ENCODE assay signal across 1 cellular context in the genomic region with DNA sequence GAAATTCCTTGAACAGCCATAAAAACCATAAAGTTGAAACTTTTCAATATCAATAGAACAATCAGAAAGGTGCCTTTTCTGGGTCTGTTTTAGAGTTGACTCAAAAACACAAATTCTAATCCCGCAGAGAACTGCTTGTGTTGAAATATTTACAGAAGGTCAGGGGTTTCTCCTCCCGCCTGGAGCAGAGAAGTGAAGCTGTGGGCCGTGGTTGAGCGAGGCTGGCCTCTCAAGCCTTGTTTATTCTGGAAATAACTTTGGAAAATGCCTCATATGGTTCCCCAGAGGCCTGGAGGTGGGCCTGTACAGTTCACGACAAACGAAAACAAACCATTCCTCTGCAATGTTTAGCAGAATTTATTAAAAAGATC.
TF ChIP-seq lines count a peak whose summit lies in the region.

No MANE protein-coding gene starts in this region.

TF ChIP-seq in HepG2, 621 proteins besides CTCF, POLR2A, EP300 and RAD21 (continued from another document and continues in another):
- TF ChIP-seq ATF5 (CRISPR knock-in tag; IDR thresholded peaks at IDR 0.05; ENCODE audit: low read depth) (no peak), BATF2 (CRISPR knock-in tag; IDR thresholded peaks at IDR 0.05) (no peak), HHEX (CRISPR knock-in tag; IDR thresholded peaks at IDR 0.05) (no peak), ZNF556 (CRISPR knock-in tag; IDR thresholded peaks at IDR 0.05; ENCODE audit: borderline replicate concordance) (no peak), DR1 (CRISPR knock-in tag; IDR thresholded peaks at IDR 0.05) (no peak), RXRA (CRISPR knock-in tag; IDR thresholded peaks at IDR 0.05) (no peak; the same call in 1 of the 2 replicates), RBM39 (IDR thresholded peaks at IDR 0.05; ENCODE audit: low read depth, low read length, poor library complexity, severe bottlenecking) (no peak), MTA1 (CRISPR knock-in tag; IDR thresholded peaks at IDR 0.05; ENCODE audit: borderline replicate concordance) (no peak), ZFP1 (CRISPR knock-in tag; IDR thresholded peaks at IDR 0.05) (no peak), RFXAP (CRISPR knock-in tag; IDR thresholded peaks at IDR 0.05; ENCODE audit: borderline replicate concordance) (0 out of 2 replicates have a peak, but pooled peaks have one; percentile 3), ZSCAN30 (CRISPR knock-in tag; IDR thresholded peaks at IDR 0.05) (no peak), SNAPC4 (CRISPR knock-in tag; IDR thresholded peaks at IDR 0.05) (no peak), SOX6 (IDR thresholded peaks at IDR 0.05) (no peak), SOX6 (CRISPR knock-in tag; IDR thresholded peaks at IDR 0.05) (peak; percentile 81), ELF1 (CRISPR knock-in tag; IDR thresholded peaks at IDR 0.05) (no peak), HES4 (CRISPR knock-in tag; IDR thresholded peaks at IDR 0.05; ENCODE audit: borderline replicate concordance) (no peak), STAT5B (CRISPR knock-in tag; IDR thresholded peaks at IDR 0.05) (no peak), SOX13 (IDR thresholded peaks at IDR 0.05) (no peak), SOX13 (CRISPR knock-in tag; conservative IDR thresholded peaks at IDR 0.05 in 1 of 2, IDR thresholded peaks at IDR 0.05 in 1 of 2) (peak in 1 of 2 experiments; percentile 75; a peak in 2 of 4 replicates), ZNF737 (CRISPR knock-in tag; IDR thresholded peaks at IDR 0.05; ENCODE audit: borderline replicate concordance) (no peak), IRF2 (CRISPR knock-in tag; IDR thresholded peaks at IDR 0.05) (peak; percentile 59; the same call in 1 of the 2 replicates), CBX2 (IDR thresholded peaks at IDR 0.05; ENCODE audit: low read depth, low read length) (no peak), CBX2 (CRISPR knock-in tag; IDR thresholded peaks at IDR 0.05; ENCODE audit: low read depth) (no peak), EEA1 (CRISPR knock-in tag; IDR thresholded peaks at IDR 0.05; ENCODE audit: borderline replicate concordance) (no peak), PHF5A (CRISPR knock-in tag; IDR thresholded peaks at IDR 0.05; ENCODE audit: low read depth, unreplicated experiment) (no peak), DNMT3B (CRISPR knock-in tag; conservative IDR thresholded peaks at IDR 0.05) (no peak; the same call in 1 of the 2 replicates), ZNF333 (CRISPR knock-in tag; IDR thresholded peaks at IDR 0.05; ENCODE audit: borderline replicate concordance) (no peak), SIX4 (CRISPR knock-in tag; IDR thresholded peaks at IDR 0.05) (no peak), PHF8 (CRISPR knock-in tag; IDR thresholded peaks at IDR 0.05) (peak; percentile 24; the same call in 1 of the 2 replicates), ZNF777 (CRISPR knock-in tag; IDR thresholded peaks at IDR 0.05) (no peak), ZNF468 (CRISPR knock-in tag; IDR thresholded peaks at IDR 0.05) (no peak), SMAD1 (CRISPR knock-in tag; IDR thresholded peaks at IDR 0.05; ENCODE audit: borderline replicate concordance, low read depth) (no peak), PATZ1 (CRISPR knock-in tag; IDR thresholded peaks at IDR 0.05) (no peak), TEAD3 (CRISPR knock-in tag; optimal IDR thresholded peaks at IDR 0.05; ENCODE audit: borderline replicate concordance) (no peak), KDM6A (CRISPR knock-in tag; IDR thresholded peaks at IDR 0.05; ENCODE audit: low read depth) (peak; percentile 69; the same call in 1 of the 2 replicates), WIZ (CRISPR knock-in tag; IDR thresholded peaks at IDR 0.05) (no peak), NBN (conservative IDR thresholded peaks at IDR 0.05) (no peak), ARID2 (CRISPR knock-in tag; IDR thresholded peaks at IDR 0.05; ENCODE audit: borderline replicate concordance) (no peak), SMARCC2 (IDR thresholded peaks at IDR 0.05) (no peak), HOXD1 (CRISPR knock-in tag; IDR thresholded peaks at IDR 0.05) (no peak)
- TF ChIP-seq, protein P1, sequence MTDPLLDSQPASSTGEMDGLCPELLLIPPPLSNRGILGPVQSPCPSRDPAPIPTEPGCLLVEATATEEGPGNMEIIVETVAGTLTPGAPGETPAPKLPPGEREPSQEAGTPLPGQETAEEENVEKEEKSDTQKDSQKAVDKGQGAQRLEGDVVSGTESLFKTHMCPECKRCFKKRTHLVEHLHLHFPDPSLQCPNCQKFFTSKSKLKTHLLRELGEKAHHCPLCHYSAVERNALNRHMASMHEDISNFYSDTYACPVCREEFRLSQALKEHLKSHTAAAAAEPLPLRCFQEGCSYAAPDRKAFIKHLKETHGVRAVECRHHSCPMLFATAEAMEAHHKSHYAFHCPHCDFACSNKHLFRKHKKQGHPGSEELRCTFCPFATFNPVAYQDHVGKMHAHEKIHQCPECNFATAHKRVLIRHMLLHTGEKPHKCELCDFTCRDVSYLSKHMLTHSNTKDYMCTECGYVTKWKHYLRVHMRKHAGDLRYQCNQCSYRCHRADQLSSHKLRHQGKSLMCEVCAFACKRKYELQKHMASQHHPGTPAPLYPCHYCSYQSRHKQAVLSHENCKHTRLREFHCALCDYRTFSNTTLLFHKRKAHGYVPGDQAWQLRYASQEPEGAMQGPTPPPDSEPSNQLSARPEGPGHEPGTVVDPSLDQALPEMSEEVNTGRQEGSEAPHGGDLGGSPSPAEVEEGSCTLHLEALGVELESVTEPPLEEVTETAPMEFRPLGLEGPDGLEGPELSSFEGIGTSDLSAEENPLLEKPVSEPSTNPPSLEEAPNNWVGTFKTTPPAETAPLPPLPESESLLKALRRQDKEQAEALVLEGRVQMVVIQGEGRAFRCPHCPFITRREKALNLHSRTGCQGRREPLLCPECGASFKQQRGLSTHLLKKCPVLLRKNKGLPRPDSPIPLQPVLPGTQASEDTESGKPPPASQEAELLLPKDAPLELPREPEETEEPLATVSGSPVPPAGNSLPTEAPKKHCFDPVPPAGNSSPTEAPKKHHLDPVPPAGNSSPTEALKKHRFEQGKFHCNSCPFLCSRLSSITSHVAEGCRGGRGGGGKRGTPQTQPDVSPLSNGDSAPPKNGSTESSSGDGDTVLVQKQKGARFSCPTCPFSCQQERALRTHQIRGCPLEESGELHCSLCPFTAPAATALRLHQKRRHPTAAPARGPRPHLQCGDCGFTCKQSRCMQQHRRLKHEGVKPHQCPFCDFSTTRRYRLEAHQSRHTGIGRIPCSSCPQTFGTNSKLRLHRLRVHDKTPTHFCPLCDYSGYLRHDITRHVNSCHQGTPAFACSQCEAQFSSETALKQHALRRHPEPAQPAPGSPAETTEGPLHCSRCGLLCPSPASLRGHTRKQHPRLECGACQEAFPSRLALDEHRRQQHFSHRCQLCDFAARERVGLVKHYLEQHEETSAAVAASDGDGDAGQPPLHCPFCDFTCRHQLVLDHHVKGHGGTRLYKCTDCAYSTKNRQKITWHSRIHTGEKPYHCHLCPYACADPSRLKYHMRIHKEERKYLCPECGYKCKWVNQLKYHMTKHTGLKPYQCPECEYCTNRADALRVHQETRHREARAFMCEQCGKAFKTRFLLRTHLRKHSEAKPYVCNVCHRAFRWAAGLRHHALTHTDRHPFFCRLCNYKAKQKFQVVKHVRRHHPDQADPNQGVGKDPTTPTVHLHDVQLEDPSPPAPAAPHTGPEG (CRISPR knock-in tag; IDR thresholded peaks at IDR 0.05), result no peak
- TF ChIP-seq, protein P2, sequence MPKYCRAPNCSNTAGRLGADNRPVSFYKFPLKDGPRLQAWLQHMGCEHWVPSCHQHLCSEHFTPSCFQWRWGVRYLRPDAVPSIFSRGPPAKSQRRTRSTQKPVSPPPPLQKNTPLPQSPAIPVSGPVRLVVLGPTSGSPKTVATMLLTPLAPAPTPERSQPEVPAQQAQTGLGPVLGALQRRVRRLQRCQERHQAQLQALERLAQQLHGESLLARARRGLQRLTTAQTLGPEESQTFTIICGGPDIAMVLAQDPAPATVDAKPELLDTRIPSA (CRISPR knock-in tag; IDR thresholded peaks at IDR 0.05; ENCODE audit: borderline replicate concordance), result no peak
- TF ChIP-seq, protein P3, sequence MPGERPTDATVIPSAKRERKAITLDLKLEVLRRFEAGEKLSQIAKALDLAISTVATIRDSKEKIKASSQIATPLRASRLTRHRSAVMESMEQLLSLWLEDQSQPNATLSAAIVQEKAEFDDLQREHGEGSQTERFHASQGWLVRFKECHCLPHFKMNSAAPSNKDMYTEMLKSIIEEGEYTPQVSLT (CRISPR knock-in tag; IDR thresholded peaks at IDR 0.05; ENCODE audit: borderline replicate concordance, low read depth), result no peak
- TF ChIP-seq, protein P4, sequence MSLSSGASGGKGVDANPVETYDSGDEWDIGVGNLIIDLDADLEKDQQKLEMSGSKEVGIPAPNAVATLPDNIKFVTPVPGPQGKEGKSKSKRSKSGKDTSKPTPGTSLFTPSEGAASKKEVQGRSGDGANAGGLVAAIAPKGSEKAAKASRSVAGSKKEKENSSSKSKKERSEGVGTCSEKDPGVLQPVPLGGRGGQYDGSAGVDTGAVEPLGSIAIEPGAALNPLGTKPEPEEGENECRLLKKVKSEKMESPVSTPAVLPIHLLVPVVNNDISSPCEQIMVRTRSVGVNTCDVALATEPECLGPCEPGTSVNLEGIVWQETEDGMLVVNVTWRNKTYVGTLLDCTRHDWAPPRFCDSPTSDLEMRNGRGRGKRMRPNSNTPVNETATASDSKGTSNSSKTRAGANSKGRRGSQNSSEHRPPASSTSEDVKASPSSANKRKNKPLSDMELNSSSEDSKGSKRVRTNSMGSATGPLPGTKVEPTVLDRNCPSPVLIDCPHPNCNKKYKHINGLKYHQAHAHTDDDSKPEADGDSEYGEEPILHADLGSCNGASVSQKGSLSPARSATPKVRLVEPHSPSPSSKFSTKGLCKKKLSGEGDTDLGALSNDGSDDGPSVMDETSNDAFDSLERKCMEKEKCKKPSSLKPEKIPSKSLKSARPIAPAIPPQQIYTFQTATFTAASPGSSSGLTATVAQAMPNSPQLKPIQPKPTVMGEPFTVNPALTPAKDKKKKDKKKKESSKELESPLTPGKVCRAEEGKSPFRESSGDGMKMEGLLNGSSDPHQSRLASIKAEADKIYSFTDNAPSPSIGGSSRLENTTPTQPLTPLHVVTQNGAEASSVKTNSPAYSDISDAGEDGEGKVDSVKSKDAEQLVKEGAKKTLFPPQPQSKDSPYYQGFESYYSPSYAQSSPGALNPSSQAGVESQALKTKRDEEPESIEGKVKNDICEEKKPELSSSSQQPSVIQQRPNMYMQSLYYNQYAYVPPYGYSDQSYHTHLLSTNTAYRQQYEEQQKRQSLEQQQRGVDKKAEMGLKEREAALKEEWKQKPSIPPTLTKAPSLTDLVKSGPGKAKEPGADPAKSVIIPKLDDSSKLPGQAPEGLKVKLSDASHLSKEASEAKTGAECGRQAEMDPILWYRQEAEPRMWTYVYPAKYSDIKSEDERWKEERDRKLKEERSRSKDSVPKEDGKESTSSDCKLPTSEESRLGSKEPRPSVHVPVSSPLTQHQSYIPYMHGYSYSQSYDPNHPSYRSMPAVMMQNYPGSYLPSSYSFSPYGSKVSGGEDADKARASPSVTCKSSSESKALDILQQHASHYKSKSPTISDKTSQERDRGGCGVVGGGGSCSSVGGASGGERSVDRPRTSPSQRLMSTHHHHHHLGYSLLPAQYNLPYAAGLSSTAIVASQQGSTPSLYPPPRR (CRISPR knock-in tag; IDR thresholded peaks at IDR 0.05; ENCODE audit: borderline replicate concordance), result no peak; the same call in 1 of the 2 replicates
